Comparison of ENCODE assay signal across 10 cellular contexts in the genomic region with DNA sequence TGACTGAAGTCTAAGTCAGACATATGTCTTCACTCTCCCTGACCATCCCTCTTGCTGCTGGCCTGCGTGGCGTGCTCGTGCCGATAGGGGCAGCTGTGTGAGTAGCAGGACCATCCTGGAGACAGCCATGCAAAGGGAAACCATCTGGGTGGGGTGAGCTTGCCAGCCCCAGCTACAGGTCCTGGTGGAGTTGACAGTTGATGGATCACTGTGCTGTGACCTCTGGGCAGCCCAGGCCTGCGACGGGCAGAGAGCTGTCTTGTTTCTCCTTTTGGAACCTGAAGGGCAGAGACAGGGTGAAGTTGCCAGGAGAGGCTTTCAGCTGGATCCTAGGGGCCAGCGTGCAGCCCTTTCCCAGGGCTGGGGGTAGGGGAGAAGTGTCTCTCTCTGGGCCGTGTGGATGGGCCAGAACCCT. TPM values are rescaled to one million over a fixed set of nuclear protein-coding genes. Genes with fewer than 3 reads are reported as not detected.
DNase-seq lines count a peak whose midpoint lies in the region; ATAC-seq and TF ChIP-seq lines count a peak whose summit lies in the region.
"Had no signal": no experiment of that assay in that cellular context is flagged by ENCODE, and none has a peak within 500 bp of the region (broad histone marks: within the 10 kb centered on the region; RNA-seq: fewer than 3 reads in every experiment).

No MANE protein-coding gene starts in this region.

- peaks cover 0 to 14% (median 5%) of the 10 kb centered on the region in 5 donors for H3K36me3 Mint-ChIP-seq in naive thymus-derived CD4-positive, alpha-beta T cell

- H3K4me1 Mint-ChIP-seq in naive thymus-derived CD4-positive, alpha-beta T cell, result peaks cover 13 to 51% (median 39%) of the 10 kb centered on the region in 7 donors

- POLR2A ChIA-PET in naive thymus-derived CD4-positive, alpha-beta T cell (lab: Charles Lee), result no interaction called here

- H3K36me3 ChIP-seq in naive thymus-derived CD4-positive, alpha-beta T cell (ENCODE audit: control insufficient read depth in 2 of 3, insufficient read depth in 3 of 3, low read length in 3 of 3), result no peaks in the 10 kb centered on the region

- in situ Hi-C loops in ACHN (cut with HindIII; ENCODE audit: low pct_ligation_motif_present, low pct_unique_long_range_greater_than_20kb, low sequenced_read_pairs), result no loop called here

- ATAC-seq in Right ventricle myocardium inferior (peak; percentile 36), HG03432 (IDR thresholded peaks at IDR 0.05; ENCODE audit: unreplicated experiment) (no peak)
- no peak for ATAC-seq in naive thymus-derived CD4-positive, alpha-beta T cell
- ATAC-seq: activated T-cell treated with anti-CD3 and anti-CD28 coated beads, Interleukin-2, amount 50 U/mL, for 4 hours had no signal

- peaks cover 0 to 5% (median 0%) of the 10 kb centered on the region in 11 donors for H3K9me3 Mint-ChIP-seq in naive thymus-derived CD4-positive, alpha-beta T cell

- peak; percentile 69 for TF ChIP-seq CTCF in fibroblast of the aortic adventitia (IDR thresholded peaks at IDR 0.05; ENCODE audit: insufficient read depth, low read length)

- H3K4me1 ChIP-seq in naive thymus-derived CD4-positive, alpha-beta T cell (ENCODE audit: control insufficient read depth in 2 of 2, insufficient read depth in 2 of 2, low read length in 2 of 2), result no peaks in the 10 kb centered on the region

- intact Hi-C loops in Right ventricle myocardium inferior (cut with DNase I) (no loop called here), cardiac septum (cut with DNase I) (loop anchor here (5.0 kb wide), 1 partner anchor 45 kb away; a partner anchor contains a TSS)
- intact Hi-C loops in naive thymus-derived CD4-positive, alpha-beta T cell (cut with micrococcal nuclease), result loop anchor here in 1 of 2 donors (5.0 kb wide), 1 partner anchor 45 kb away; a partner anchor contains a TSS

- peak overlapping the region in 6 of 9 donors; percentile 33 to 93 (median 52) for H3K27ac Mint-ChIP-seq in naive thymus-derived CD4-positive, alpha-beta T cell

- no peak overlapping the region for H3K4me3 ChIP-seq in fibroblast of the aortic adventitia (ENCODE audit: low read depth, low read length)
- H3K4me3 ChIP-seq in naive thymus-derived CD4-positive, alpha-beta T cell (ENCODE audit: low read length), result no peak overlapping the region

- no peaks in the 10 kb centered on the region for H3K27me3 ChIP-seq in naive thymus-derived CD4-positive, alpha-beta T cell (ENCODE audit: control insufficient read depth in 2 of 2, insufficient read depth in 2 of 2, low read length in 2 of 2)

- DNase-seq in Right ventricle myocardium inferior (ENCODE audit: missing footprints) (no peak), cardiac septum (ENCODE audit: low spot score) (no peak), fibroblast of the aortic adventitia (ENCODE audit: low read depth) (peak; percentile 69), amniotic stem cell (lab: John Stamatoyannopoulos, UW) (no peak), SKM-1 (lab: John Stamatoyannopoulos, UW; ENCODE audit: unreplicated experiment) (no peak), ACHN (no peak)
- DNase-seq in naive thymus-derived CD4-positive, alpha-beta T cell, result no peak
- DNase-seq: activated T-cell treated with anti-CD3 and anti-CD28 coated beads, Interleukin-2, amount 50 U/mL, for 4 hours; effector CD8-positive, alpha-beta T cell had no signal

- no peaks in the 10 kb centered on the region for H3K9me3 ChIP-seq in naive thymus-derived CD4-positive, alpha-beta T cell (ENCODE audit: control insufficient read depth in 2 of 3, low read length in 3 of 3)

- CTCF ChIA-PET in naive thymus-derived CD4-positive, alpha-beta T cell (lab: Charles Lee), result no interaction called here

- H3K27ac ChIP-seq in naive thymus-derived CD4-positive, alpha-beta T cell (ENCODE audit: low read depth, low read length), result no peak overlapping the region

- no peak overlapping the region for H3K4me3 Mint-ChIP-seq in naive thymus-derived CD4-positive, alpha-beta T cell
- H3K4me3 Mint-ChIP-seq: activated T-cell treated with anti-CD3 and anti-CD28 coated beads, Interleukin-2, amount 50 U/mL, for 4 hours had no signal

- H3K27me3 Mint-ChIP-seq in naive thymus-derived CD4-positive, alpha-beta T cell, result no peaks in the 10 kb centered on the region

RNA-seq across cellular contexts. Expression of a gene that starts 44.7 kb away (rescaled TPM):
- total RNA-seq in Right ventricle myocardium inferior (48.6 TPM), cardiac septum (17.6 TPM), fibroblast of the aortic adventitia (ENCODE audit: low replicate concordance) (7.0 and 20.5 TPM in 2 replicates)
- total RNA-seq in naive thymus-derived CD4-positive, alpha-beta T cell, result 10 to 100 TPM; 20.3 to 45.2 (median 34.2) TPM
- polyA plus RNA-seq in naive thymus-derived CD4-positive, alpha-beta T cell, result 10 to 100 TPM; 16.4 to 30.3 TPM
